ENCODE assay signal across 1 cellular context in the genomic region with DNA sequence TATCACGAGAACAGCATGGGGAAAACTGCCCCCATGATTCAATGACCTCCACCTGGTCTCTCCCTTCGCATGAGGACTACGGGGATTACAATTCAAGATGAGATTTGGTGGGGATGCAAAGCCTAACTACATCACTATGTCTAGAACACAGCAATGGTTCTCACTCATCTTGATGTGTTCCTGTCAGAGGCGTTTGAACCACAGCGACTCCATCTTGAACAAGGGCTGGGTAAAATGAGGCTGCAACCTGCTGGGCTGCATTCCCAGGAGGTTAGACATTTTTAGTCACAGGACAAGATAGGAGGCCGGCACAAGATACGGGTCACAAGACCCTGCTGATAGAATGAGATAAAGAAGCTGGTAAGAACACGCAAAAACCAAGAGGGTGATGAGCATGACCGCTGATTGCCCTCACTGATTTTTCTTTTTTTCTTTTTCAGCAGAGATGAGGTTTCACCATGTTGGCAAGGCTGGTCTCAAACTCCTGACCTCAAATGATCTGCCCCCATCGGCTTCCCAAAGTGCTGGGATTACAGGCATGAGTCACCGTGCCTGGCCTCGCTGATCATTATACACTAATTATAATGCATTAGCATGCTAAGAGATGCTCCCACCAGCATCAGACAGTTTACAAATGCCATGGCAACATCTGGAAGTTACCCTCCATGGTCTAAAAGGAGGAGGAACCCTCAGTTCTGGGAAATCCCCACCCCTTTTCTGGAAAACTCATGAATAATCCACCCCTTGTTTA.
TF ChIP-seq lines count a peak whose summit lies in the region.

No MANE protein-coding gene starts in this region.

TF ChIP-seq in K562, 482 proteins besides CTCF, POLR2A, EP300 and RAD21 (continued from another document and continues in another):
- TF ChIP-seq, protein P1, sequence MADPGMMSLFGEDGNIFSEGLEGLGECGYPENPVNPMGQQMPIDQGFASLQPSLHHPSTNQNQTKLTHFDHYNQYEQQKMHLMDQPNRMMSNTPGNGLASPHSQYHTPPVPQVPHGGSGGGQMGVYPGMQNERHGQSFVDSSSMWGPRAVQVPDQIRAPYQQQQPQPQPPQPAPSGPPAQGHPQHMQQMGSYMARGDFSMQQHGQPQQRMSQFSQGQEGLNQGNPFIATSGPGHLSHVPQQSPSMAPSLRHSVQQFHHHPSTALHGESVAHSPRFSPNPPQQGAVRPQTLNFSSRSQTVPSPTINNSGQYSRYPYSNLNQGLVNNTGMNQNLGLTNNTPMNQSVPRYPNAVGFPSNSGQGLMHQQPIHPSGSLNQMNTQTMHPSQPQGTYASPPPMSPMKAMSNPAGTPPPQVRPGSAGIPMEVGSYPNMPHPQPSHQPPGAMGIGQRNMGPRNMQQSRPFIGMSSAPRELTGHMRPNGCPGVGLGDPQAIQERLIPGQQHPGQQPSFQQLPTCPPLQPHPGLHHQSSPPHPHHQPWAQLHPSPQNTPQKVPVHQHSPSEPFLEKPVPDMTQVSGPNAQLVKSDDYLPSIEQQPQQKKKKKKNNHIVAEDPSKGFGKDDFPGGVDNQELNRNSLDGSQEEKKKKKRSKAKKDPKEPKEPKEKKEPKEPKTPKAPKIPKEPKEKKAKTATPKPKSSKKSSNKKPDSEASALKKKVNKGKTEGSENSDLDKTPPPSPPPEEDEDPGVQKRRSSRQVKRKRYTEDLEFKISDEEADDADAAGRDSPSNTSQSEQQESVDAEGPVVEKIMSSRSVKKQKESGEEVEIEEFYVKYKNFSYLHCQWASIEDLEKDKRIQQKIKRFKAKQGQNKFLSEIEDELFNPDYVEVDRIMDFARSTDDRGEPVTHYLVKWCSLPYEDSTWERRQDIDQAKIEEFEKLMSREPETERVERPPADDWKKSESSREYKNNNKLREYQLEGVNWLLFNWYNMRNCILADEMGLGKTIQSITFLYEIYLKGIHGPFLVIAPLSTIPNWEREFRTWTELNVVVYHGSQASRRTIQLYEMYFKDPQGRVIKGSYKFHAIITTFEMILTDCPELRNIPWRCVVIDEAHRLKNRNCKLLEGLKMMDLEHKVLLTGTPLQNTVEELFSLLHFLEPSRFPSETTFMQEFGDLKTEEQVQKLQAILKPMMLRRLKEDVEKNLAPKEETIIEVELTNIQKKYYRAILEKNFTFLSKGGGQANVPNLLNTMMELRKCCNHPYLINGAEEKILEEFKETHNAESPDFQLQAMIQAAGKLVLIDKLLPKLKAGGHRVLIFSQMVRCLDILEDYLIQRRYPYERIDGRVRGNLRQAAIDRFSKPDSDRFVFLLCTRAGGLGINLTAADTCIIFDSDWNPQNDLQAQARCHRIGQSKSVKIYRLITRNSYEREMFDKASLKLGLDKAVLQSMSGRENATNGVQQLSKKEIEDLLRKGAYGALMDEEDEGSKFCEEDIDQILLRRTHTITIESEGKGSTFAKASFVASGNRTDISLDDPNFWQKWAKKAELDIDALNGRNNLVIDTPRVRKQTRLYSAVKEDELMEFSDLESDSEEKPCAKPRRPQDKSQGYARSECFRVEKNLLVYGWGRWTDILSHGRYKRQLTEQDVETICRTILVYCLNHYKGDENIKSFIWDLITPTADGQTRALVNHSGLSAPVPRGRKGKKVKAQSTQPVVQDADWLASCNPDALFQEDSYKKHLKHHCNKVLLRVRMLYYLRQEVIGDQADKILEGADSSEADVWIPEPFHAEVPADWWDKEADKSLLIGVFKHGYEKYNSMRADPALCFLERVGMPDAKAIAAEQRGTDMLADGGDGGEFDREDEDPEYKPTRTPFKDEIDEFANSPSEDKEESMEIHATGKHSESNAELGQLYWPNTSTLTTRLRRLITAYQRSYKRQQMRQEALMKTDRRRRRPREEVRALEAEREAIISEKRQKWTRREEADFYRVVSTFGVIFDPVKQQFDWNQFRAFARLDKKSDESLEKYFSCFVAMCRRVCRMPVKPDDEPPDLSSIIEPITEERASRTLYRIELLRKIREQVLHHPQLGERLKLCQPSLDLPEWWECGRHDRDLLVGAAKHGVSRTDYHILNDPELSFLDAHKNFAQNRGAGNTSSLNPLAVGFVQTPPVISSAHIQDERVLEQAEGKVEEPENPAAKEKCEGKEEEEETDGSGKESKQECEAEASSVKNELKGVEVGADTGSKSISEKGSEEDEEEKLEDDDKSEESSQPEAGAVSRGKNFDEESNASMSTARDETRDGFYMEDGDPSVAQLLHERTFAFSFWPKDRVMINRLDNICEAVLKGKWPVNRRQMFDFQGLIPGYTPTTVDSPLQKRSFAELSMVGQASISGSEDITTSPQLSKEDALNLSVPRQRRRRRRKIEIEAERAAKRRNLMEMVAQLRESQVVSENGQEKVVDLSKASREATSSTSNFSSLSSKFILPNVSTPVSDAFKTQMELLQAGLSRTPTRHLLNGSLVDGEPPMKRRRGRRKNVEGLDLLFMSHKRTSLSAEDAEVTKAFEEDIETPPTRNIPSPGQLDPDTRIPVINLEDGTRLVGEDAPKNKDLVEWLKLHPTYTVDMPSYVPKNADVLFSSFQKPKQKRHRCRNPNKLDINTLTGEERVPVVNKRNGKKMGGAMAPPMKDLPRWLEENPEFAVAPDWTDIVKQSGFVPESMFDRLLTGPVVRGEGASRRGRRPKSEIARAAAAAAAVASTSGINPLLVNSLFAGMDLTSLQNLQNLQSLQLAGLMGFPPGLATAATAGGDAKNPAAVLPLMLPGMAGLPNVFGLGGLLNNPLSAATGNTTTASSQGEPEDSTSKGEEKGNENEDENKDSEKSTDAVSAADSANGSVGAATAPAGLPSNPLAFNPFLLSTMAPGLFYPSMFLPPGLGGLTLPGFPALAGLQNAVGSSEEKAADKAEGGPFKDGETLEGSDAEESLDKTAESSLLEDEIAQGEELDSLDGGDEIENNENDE (IDR thresholded peaks at IDR 0.05; ENCODE audit: low read depth, low read length): no peak
- TF ChIP-seq U2AF2 (optimal IDR thresholded peaks at IDR 0.05; ENCODE audit: low read depth, low read length) (no peak), NBN (IDR thresholded peaks at IDR 0.05; ENCODE audit: low read depth) (no peak), BRD4 (IDR thresholded peaks at IDR 0.05) (no peak), MTA3 (IDR thresholded peaks at IDR 0.05; ENCODE audit: borderline replicate concordance) (no peak), CXXC5 (CRISPR knock-in tag; IDR thresholded peaks at IDR 0.05) (peak; percentile 48; the same call in 1 of the 2 replicates), USF1 (CRISPR knock-in tag; IDR thresholded peaks at IDR 0.05) (no peak), ZNF134 (CRISPR knock-in tag; conservative IDR thresholded peaks at IDR 0.05) (no peak), MTF1 (CRISPR knock-in tag; IDR thresholded peaks at IDR 0.05; ENCODE audit: borderline replicate concordance) (no peak), POU5F1 (IDR thresholded peaks at IDR 0.05; ENCODE audit: borderline replicate concordance, low read depth, low read length, partially characterized antibody) (no peak), ZNF140 (CRISPR knock-in tag; IDR thresholded peaks at IDR 0.05) (no peak), TCFL5 (CRISPR knock-in tag; conservative IDR thresholded peaks at IDR 0.05) (no peak), GTF2F1 (IDR thresholded peaks at IDR 0.05; ENCODE audit: low read depth, low read length) (no peak), ZNF24 (IDR thresholded peaks at IDR 0.05) (no peak), PML (IDR thresholded peaks at IDR 0.05; ENCODE audit: low read length) (no peak), KDM5B (IDR thresholded peaks at IDR 0.05; ENCODE audit: insufficient replicate concordance, low read depth, low read length) (no peak), KHSRP (IDR thresholded peaks at IDR 0.05) (no peak), KLF16 (IDR thresholded peaks at IDR 0.05) (no peak), MEF2D (tag; conservative IDR thresholded peaks at IDR 0.05; ENCODE audit: low read depth) (peak; percentile 80), FOXJ2 (tag; IDR thresholded peaks at IDR 0.05) (0 out of 2 replicates have a peak, but pooled peaks have one; percentile 28), CCNT2 (IDR thresholded peaks at IDR 0.05; ENCODE audit: borderline replicate concordance, extremely low read depth, insufficient read length, low read depth, low read length) (no peak), ZNF75A (CRISPR knock-in tag; IDR thresholded peaks at IDR 0.05) (no peak), FOXJ3 (CRISPR knock-in tag; IDR thresholded peaks at IDR 0.05) (no peak), ERF (CRISPR knock-in tag; IDR thresholded peaks at IDR 0.05) (no peak), BMI1 (IDR thresholded peaks at IDR 0.05; ENCODE audit: low read length) (no peak), SAFB2 (IDR thresholded peaks at IDR 0.05; ENCODE audit: borderline replicate concordance, low read depth, low read length, severe bottlenecking) (no peak), ZNF239 (CRISPR knock-in tag; IDR thresholded peaks at IDR 0.05) (peak; percentile 71; the same call in 1 of the 2 replicates), HDAC6 (IDR thresholded peaks at IDR 0.05; ENCODE audit: low read depth, low read length) (no peak), MECOM (CRISPR knock-in tag; IDR thresholded peaks at IDR 0.05) (0 out of 2 replicates have a peak, but pooled peaks have one; percentile 11), SMC3 (conservative IDR thresholded peaks at IDR 0.05; ENCODE audit: insufficient read depth, low read depth, low read length) (no peak), ZNF274 (IDR thresholded peaks at IDR 0.05; ENCODE audit: borderline replicate concordance, low read depth, low read length) (no peak), NR2F6 (CRISPR knock-in tag; IDR thresholded peaks at IDR 0.05) (no peak), PBX2 (CRISPR knock-in tag; IDR thresholded peaks at IDR 0.05; ENCODE audit: low read depth) (no peak), PBX2 (tag; conservative IDR thresholded peaks at IDR 0.05; ENCODE audit: low read depth) (peak; percentile 35; the same call in 1 of the 2 replicates), EHMT2 (IDR thresholded peaks at IDR 0.05) (no peak), TEAD4 (IDR thresholded peaks at IDR 0.05; ENCODE audit: low read length) (no peak), TEAD4 (CRISPR knock-in tag; IDR thresholded peaks at IDR 0.05; ENCODE audit: borderline replicate concordance) (no peak), JUN (IDR thresholded peaks at IDR 0.05; ENCODE audit: borderline replicate concordance, low read depth, low read length) (no peak), JUN (CRISPR knock-in tag; IDR thresholded peaks at IDR 0.05; ENCODE audit: borderline replicate concordance) (no peak), DDX20 (tag; IDR thresholded peaks at IDR 0.05; ENCODE audit: low read depth) (peak; percentile 78), ZNF175 (CRISPR knock-in tag; IDR thresholded peaks at IDR 0.05; ENCODE audit: low read depth) (peak; percentile 92), PRMT5 (CRISPR knock-in tag; IDR thresholded peaks at IDR 0.05) (no peak), RB1 (IDR thresholded peaks at IDR 0.05; ENCODE audit: low read depth) (no peak), MEF2A (IDR thresholded peaks at IDR 0.05; ENCODE audit: control insufficient read depth, low read depth, low read length) (no peak), PYGO2 (tag; IDR thresholded peaks at IDR 0.05) (peak; percentile 83)
- TF ChIP-seq, protein P2, sequence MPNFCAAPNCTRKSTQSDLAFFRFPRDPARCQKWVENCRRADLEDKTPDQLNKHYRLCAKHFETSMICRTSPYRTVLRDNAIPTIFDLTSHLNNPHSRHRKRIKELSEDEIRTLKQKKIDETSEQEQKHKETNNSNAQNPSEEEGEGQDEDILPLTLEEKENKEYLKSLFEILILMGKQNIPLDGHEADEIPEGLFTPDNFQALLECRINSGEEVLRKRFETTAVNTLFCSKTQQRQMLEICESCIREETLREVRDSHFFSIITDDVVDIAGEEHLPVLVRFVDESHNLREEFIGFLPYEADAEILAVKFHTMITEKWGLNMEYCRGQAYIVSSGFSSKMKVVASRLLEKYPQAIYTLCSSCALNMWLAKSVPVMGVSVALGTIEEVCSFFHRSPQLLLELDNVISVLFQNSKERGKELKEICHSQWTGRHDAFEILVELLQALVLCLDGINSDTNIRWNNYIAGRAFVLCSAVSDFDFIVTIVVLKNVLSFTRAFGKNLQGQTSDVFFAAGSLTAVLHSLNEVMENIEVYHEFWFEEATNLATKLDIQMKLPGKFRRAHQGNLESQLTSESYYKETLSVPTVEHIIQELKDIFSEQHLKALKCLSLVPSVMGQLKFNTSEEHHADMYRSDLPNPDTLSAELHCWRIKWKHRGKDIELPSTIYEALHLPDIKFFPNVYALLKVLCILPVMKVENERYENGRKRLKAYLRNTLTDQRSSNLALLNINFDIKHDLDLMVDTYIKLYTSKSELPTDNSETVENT (CRISPR knock-in tag; IDR thresholded peaks at IDR 0.05): no peak
- TF ChIP-seq, protein P3, sequence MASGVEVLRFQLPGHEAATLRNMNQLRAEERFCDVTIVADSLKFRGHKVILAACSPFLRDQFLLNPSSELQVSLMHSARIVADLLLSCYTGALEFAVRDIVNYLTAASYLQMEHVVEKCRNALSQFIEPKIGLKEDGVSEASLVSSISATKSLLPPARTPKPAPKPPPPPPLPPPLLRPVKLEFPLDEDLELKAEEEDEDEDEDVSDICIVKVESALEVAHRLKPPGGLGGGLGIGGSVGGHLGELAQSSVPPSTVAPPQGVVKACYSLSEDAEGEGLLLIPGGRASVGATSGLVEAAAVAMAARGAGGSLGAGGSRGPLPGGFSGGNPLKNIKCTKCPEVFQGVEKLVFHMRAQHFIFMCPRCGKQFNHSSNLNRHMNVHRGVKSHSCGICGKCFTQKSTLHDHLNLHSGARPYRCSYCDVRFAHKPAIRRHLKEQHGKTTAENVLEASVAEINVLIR (CRISPR knock-in tag; IDR thresholded peaks at IDR 0.05): peak; percentile 47; the same call in 1 of the 2 replicates
